1 cellular context compared by ENCODE assay signal in genomic region chr20:4837760-4838159, GRCh38.
TF ChIP-seq lines count a peak whose summit lies in the region.

No MANE protein-coding gene starts in this region.

TF ChIP-seq in IMR-90, 13 proteins besides CTCF, POLR2A, EP300 and RAD21 (continued from another document):
- TF ChIP-seq MAFK (IDR thresholded peaks at IDR 0.05; ENCODE audit: low read depth, low read length) = no peak
- TF ChIP-seq RCOR1 (IDR thresholded peaks at IDR 0.05; ENCODE audit: insufficient replicate concordance, low read length) = no peak
- TF ChIP-seq SMC3 (IDR thresholded peaks at IDR 0.05; ENCODE audit: low read depth, low read length) = no peak
- no peak for TF ChIP-seq FOS (IDR thresholded peaks at IDR 0.05; ENCODE audit: low read depth, low read length)
- TF ChIP-seq CHD1 (IDR thresholded peaks at IDR 0.05; ENCODE audit: low read depth, low read length) = no peak
- no peak for TF ChIP-seq MAZ (IDR thresholded peaks at IDR 0.05; ENCODE audit: borderline replicate concordance, low read depth, low read length)
